8 cellular contexts compared by ENCODE assay signal in genomic region chr12:44876554-44877275, GRCh38.
DNase-seq lines count a peak whose midpoint lies in the region; ATAC-seq and TF ChIP-seq lines count a peak whose summit lies in the region.

No MANE protein-coding gene starts in this region.

- no peaks in the 10 kb centered on the region for H4K20me1 ChIP-seq in MM.1S (ENCODE audit: insufficient read depth, low read length)

- TF ChIP-seq CTCF in MM.1S (IDR thresholded peaks at IDR 0.05; ENCODE audit: low read length) = peak; percentile 25

- peaks cover 16% of the 10 kb centered on the region for H3K27me3 Mint-ChIP-seq in memory B cell

- H3K27ac Mint-ChIP-seq in memory B cell = no peak overlapping the region

- H3K27me3 ChIP-seq in MM.1S (replicated peaks; ENCODE audit: insufficient read depth, low read length) (0 out of 2 replicates have a peak, but pooled peaks cover 7% of the 10 kb centered on the region), duodenal mucosa (ENCODE audit: control insufficient read depth in 1 of 2, insufficient read depth in 2 of 2, low read length in 2 of 2) (peaks cover 19 to 32% of the 10 kb centered on the region in 2 donors)

- H3K4me2 ChIP-seq in MM.1S (ENCODE audit: low read depth, low read length) = peak overlapping the region; percentile 97

- H3K79me2 ChIP-seq in MM.1S (ENCODE audit: low read length) = no peaks in the 10 kb centered on the region

- no peaks in the 10 kb centered on the region for H3K36me3 Mint-ChIP-seq in memory B cell

- no peak for DNase-seq in activated CD4-positive, CD25-positive, alpha-beta regulatory T cell (lab: John Stamatoyannopoulos, UW)
- DNase-seq in MM.1S (peak; percentile 28), memory B cell (ENCODE audit: low spot score in 2 of 2) (peak in 1 of 2 donors; percentile 15)
- DNase-seq in activated CD4-positive, alpha-beta T cell treated with anti-CD3 and anti-CD28 coated beads for 48 hours = peak; percentile 62
- peak; percentile 67 for DNase-seq in stimulated activated CD8-positive, alpha-beta memory T cell treated with anti-CD3 and anti-CD28 coated beads, Interleukin-4, amount 100 ng/mL, for 48 hours

- H3K4me1 Mint-ChIP-seq in memory B cell = peaks cover 14% of the 10 kb centered on the region

- peak; percentile 64 to 71 for ATAC-seq in activated CD4-positive, CD25-positive, alpha-beta regulatory T cell treated with anti-CD3 and anti-CD28 coated beads, Interleukin-2, amount 50 U/mL, for 24 hours
- ATAC-seq in memory B cell (ENCODE audit: low read depth) (peak; percentile 61), HG03460 (IDR thresholded peaks at IDR 0.05; ENCODE audit: unreplicated experiment) (no peak)

- peaks cover 13% of the 10 kb centered on the region for H3K9me3 Mint-ChIP-seq in memory B cell

- no peak overlapping the region for H3K9ac ChIP-seq in MM.1S (ENCODE audit: low read length)
- no peak overlapping the region for H3K9ac ChIP-seq in duodenal mucosa (ENCODE audit: low read depth in 1 of 2, low read length in 2 of 2)

- no peaks in the 10 kb centered on the region for H3K9me2 ChIP-seq in MM.1S (replicated peaks; ENCODE audit: insufficient read depth, low read length)

- no peaks in the 10 kb centered on the region for H3F3A ChIP-seq in MM.1S (ENCODE audit: insufficient read depth, low read length)

- H3K4me1 ChIP-seq in MM.1S (ENCODE audit: low read length) = 0 out of 2 replicates have a peak, but pooled peaks cover 5% of the 10 kb centered on the region
- peaks cover 12 to 24% of the 10 kb centered on the region in 2 donors for H3K4me1 ChIP-seq in duodenal mucosa (ENCODE audit: control insufficient read depth in 1 of 2, insufficient read depth in 2 of 2, low read length in 2 of 2)

- H3K9me3 ChIP-seq in MM.1S (replicated peaks; ENCODE audit: insufficient read depth, low read length) (no peaks in the 10 kb centered on the region), duodenal mucosa (ENCODE audit: control insufficient read depth in 1 of 2, low read length in 2 of 2) (peaks cover 4 to 5% of the 10 kb centered on the region in 2 donors)

- H3K36me3 ChIP-seq in MM.1S (replicated peaks; ENCODE audit: insufficient read depth, low read length) (no peaks in the 10 kb centered on the region), duodenal mucosa (ENCODE audit: control insufficient read depth in 1 of 2, insufficient read depth in 2 of 2, low read length in 2 of 2) (no peaks in the 10 kb centered on the region)

- H3K27ac ChIP-seq in MM.1S (ENCODE audit: low read length) (no peak overlapping the region), duodenal mucosa (ENCODE audit: low read depth, low read length) (no peak overlapping the region)

- peak overlapping the region; percentile 88 for H3K4me3 Mint-ChIP-seq in memory B cell

- H3K4me3 ChIP-seq in MM.1S (ENCODE audit: low read length) = peak overlapping the region; percentile 60
- peak overlapping the region; percentile 72 for H3K4me3 ChIP-seq in duodenal mucosa (ENCODE audit: low read depth in 1 of 2, low read length in 2 of 2)

- H2AFZ ChIP-seq in MM.1S (ENCODE audit: low read length) = peak overlapping the region; percentile 91

Comparison
In these comparisons a context has a peak if more than half of its experiments do, and no peak if none do; other contexts are left out.
1. DNase-seq: peak in MM.1S (single experiment), activated CD4-positive, alpha-beta T cell treated with anti-CD3 and anti-CD28 coated beads for 48 hours (single experiment) and stimulated activated CD8-positive, alpha-beta memory T cell treated with anti-CD3 and anti-CD28 coated beads, Interleukin-4, amount 100 ng/mL, for 48 hours (single experiment); none in activated CD4-positive, CD25-positive, alpha-beta regulatory T cell (0 of 4).